Comparison of ENCODE assay signal across 18 cellular contexts in the genomic region with DNA sequence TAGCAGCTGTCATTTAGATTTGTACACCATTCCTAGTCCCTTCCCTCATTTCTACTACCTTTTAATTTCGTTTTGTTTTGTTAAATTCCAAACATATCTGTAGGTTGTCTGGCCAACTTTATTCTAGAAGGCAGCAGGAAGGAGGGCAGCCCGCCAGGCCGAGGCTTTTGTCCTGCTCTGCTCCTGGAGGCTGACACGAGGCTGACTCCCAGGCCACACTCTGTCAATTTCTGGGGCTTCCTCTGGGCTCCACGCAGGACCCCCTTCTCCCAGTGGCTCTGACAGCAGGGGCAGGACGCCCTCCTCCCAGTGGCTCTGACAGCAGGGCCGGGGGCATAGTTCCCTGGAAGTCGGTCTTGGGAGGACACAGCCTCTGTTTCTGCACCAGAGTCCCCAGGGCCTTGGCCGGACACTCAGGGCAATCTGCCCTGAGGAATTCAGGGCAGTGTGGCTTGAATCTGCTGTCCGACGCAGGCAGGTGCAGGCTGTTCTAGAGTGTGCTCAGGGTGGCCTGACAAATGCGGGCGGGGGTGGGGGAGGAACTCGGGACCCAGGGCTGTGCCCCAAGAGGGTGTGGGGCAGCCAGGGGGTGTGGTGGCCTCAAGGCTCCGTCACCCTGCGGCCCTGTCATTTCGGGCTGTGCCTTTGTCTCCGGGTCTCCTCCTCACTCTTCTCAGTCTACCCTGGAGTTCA. TPM values are rescaled to one million over a fixed set of nuclear protein-coding genes. Genes with fewer than 3 reads are reported as not detected.
DNase-seq lines count a peak whose midpoint lies in the region; ATAC-seq and TF ChIP-seq lines count a peak whose summit lies in the region.
"Had no signal": no experiment of that assay in that cellular context is flagged by ENCODE, and none has a peak within 500 bp of the region (broad histone marks: within the 10 kb centered on the region; RNA-seq: fewer than 3 reads in every experiment).

No MANE protein-coding gene starts in this region.

- no peak for TF ChIP-seq POLR2A in gastroesophageal sphincter (IDR thresholded peaks at IDR 0.05)
- no peak for TF ChIP-seq POLR2A in testis (IDR thresholded peaks at IDR 0.05)

- H3K27me3 ChIP-seq in gastroesophageal sphincter = no peaks in the 10 kb centered on the region
- no peaks in the 10 kb centered on the region for H3K27me3 ChIP-seq in testis
- H3K27me3 ChIP-seq in lower lobe of right lung (ENCODE audit: low read depth) = peaks cover 7% of the 10 kb centered on the region
- H3K27me3 ChIP-seq: tibial nerve had no signal

- 34 to 55% methylated on average over 5 to 9 of the region's 18 CpGs for WGBS in gastroesophageal sphincter (ENCODE audit: low coverage in 1 of 2), 2 donors
- 37 to 39% methylated on average over 9 to 18 of the region's 18 CpGs for WGBS in testis, 2 donors

- no peak overlapping the region for H3K4me3 ChIP-seq in gastroesophageal sphincter
- no peak overlapping the region for H3K4me3 ChIP-seq in mucosa of descending colon
- H3K4me3 ChIP-seq in testis = no peak overlapping the region
- H3K4me3 ChIP-seq in lower lobe of right lung = no peak overlapping the region
- H3K4me3 ChIP-seq: tibial nerve had no signal

- peaks cover 0 to 3% of the 10 kb centered on the region in 2 donors for H3K36me3 ChIP-seq in gastroesophageal sphincter
- H3K36me3 ChIP-seq in mucosa of descending colon (ENCODE audit: low read depth) = no peaks in the 10 kb centered on the region
- H3K36me3 ChIP-seq in testis (ENCODE audit: low read depth, missing control alignments) = no peaks in the 10 kb centered on the region
- H3K36me3 ChIP-seq in lower lobe of right lung = no peaks in the 10 kb centered on the region
- H3K36me3 ChIP-seq: tibial nerve had no signal

- TF ChIP-seq CTCF in gastroesophageal sphincter (IDR thresholded peaks at IDR 0.05) = no peak
- TF ChIP-seq CTCF in mucosa of descending colon (IDR thresholded peaks at IDR 0.05) = no peak
- TF ChIP-seq CTCF in testis (IDR thresholded peaks at IDR 0.05) = no peak
- no peak for TF ChIP-seq CTCF in lower lobe of right lung (IDR thresholded peaks at IDR 0.05)

- intact Hi-C loops in mucosa of descending colon (cut with DNase I, micrococcal nuclease) (no loop called here), testis (cut with DNase I; ENCODE audit: low total_unique reads) (no loop called here), lower lobe of right lung (cut with DNase I) (no loop called here)

- peak; percentile 53 for DNase-seq in astrocyte of the hippocampus (ENCODE audit: low read depth, low spot score)
- no peak for DNase-seq in mucosa of descending colon
- peak; percentile 60 for DNase-seq in testis
- no peak for DNase-seq in 8988T
- no peak for DNase-seq in lower lobe of right lung
- DNase-seq in AG08396 (ENCODE audit: low spot score) = no peak
- DNase-seq: activated CD4-positive, alpha-beta memory T cell treated with anti-CD3 and anti-CD28 coated beads, Interleukin-2, amount 10 ng/mL, durations not matched to agents 7 days and 5 days; activated CD4-positive, CD25-positive, alpha-beta regulatory T cell; activated naive CD4-positive, alpha-beta T cell; activated T-cell treated with anti-CD3 and anti-CD28 coated beads, Interleukin-2, amount 50 U/mL, for 1 hour; retina; T1000 had no signal

- H3K9me3 ChIP-seq in gastroesophageal sphincter (no peaks in the 10 kb centered on the region), mucosa of descending colon (no peaks in the 10 kb centered on the region), testis (no peaks in the 10 kb centered on the region), lower lobe of right lung (no peaks in the 10 kb centered on the region)
- H3K9me3 ChIP-seq: tibial nerve had no signal

- TF ChIP-seq EP300 in gastroesophageal sphincter (IDR thresholded peaks at IDR 0.05) = no peak

- H3K27ac ChIP-seq in gastroesophageal sphincter (peak overlapping the region in 3 of 4 donors; percentile 6 to 64 (median 45)), testis (peak overlapping the region; percentile 71 to 76), lower lobe of right lung (no peak overlapping the region)

- H3K4me1 ChIP-seq in gastroesophageal sphincter (peaks cover 0 to 40% (median 0%) of the 10 kb centered on the region in 3 donors), mucosa of descending colon (ENCODE audit: low read depth) (no peaks in the 10 kb centered on the region), testis (peaks cover 45% of the 10 kb centered on the region), lower lobe of right lung (no peaks in the 10 kb centered on the region)

- peak; percentile 21 for ATAC-seq in gastroesophageal sphincter
- ATAC-seq in mucosa of descending colon = peak; percentile 53
- no peak for ATAC-seq in lower lobe of right lung
- ATAC-seq: HCT116 had no signal

RNA-seq across cellular contexts. Expression of gene SMOC2, which starts 11.8 kb away (rescaled TPM):
- total RNA-seq in gastroesophageal sphincter = 100 to 1,000 TPM in 3 of 4 donors, 10 to 100 TPM in 1; 45.8 to 382 (median 160) TPM
- 10 to 100 TPM; 11.4 to 40.4 (median 18.8) TPM for total RNA-seq in mucosa of descending colon
- total RNA-seq in testis = 100 to 1,000 TPM in 1 of 2 donors, 10 to 100 TPM in 1; 78.4 to 140 TPM
- polyA plus RNA-seq in testis (ENCODE audit: insufficient read depth, low read depth, low replicate concordance) = 110 TPM
- 12.6 TPM for total RNA-seq in lower lobe of right lung
- total RNA-seq: activated CD4-positive, alpha-beta memory T cell treated with anti-CD3 and anti-CD28 coated beads, Interleukin-2, amount 10 ng/mL, durations not matched to agents 7 days and 5 days; glomerular endothelial cell; NCI-H460; RPMI7951 had no signal

Comparison
In these comparisons a context has a peak if more than half of its experiments do, and no peak if none do; other contexts are left out.
1. DNase-seq: peak in astrocyte of the hippocampus (single experiment) and testis (single experiment); none in mucosa of descending colon (0 of 3), 8988T (single experiment), lower lobe of right lung (single experiment) and AG08396 (single experiment).
2. ATAC-seq: peak in gastroesophageal sphincter (single experiment) and mucosa of descending colon (single experiment); none in lower lobe of right lung (0 of 2).